Comparison of ENCODE assay signal across 29 cellular contexts in genomic region chr5:92868442-92868841, GRCh38.
"Had no signal": no experiment of that assay in that cellular context is flagged by ENCODE, and none has a peak within 500 bp of the region (broad histone marks: within the 10 kb centered on the region; RNA-seq: fewer than 3 reads in every experiment).

No MANE protein-coding gene starts in this region.

- H3K27me3 Mint-ChIP-seq: dendritic cell treated with granulocyte-macrophage colony-stimulating factor and Interleukin-4, amounts not matched to agents 40 ng/mL and 50 ng/mL, for 4 days; effector memory CD8-positive, alpha-beta T cell had no signal

- H3K4me1 Mint-ChIP-seq: endodermal cell had no signal

- H3K27ac Mint-ChIP-seq: dendritic cell treated with granulocyte-macrophage colony-stimulating factor and Interleukin-4, amounts not matched to agents 40 ng/mL and 50 ng/mL, for 4 days; effector memory CD8-positive, alpha-beta T cell; endodermal cell had no signal

- H3K27ac ChIP-seq: colonic mucosa, coronary artery, epithelial cell of prostate, esophagus muscularis mucosa, esophagus squamous epithelium, foreskin keratinocyte, gastrocnemius medialis, gastroesophageal sphincter, heart left ventricle, heart right ventricle, hepatocyte had no signal

- H3K4me3 ChIP-seq: colonic mucosa, coronary artery, dorsolateral prefrontal cortex, esophagus muscularis mucosa, esophagus squamous epithelium, gastrocnemius medialis, gastroesophageal sphincter, heart left ventricle, heart right ventricle, hepatocyte had no signal

- H3K36me3 ChIP-seq: colonic mucosa, esophagus muscularis mucosa, esophagus squamous epithelium, gastrocnemius medialis, gastroesophageal sphincter, heart left ventricle, heart right ventricle had no signal

- H3K27me3 ChIP-seq: colonic mucosa, dorsolateral prefrontal cortex, esophagus muscularis mucosa, esophagus squamous epithelium, foreskin keratinocyte, gastrocnemius medialis, gastroesophageal sphincter, heart left ventricle, heart right ventricle, hepatocyte had no signal

- H3K9me3 Mint-ChIP-seq: effector memory CD8-positive, alpha-beta T cell had no signal

- H3K4me3 Mint-ChIP-seq: dendritic cell treated with granulocyte-macrophage colony-stimulating factor and Interleukin-4, amounts not matched to agents 40 ng/mL and 50 ng/mL, for 4 days; effector memory CD8-positive, alpha-beta T cell; endodermal cell had no signal

- H3K9me3 ChIP-seq: colonic mucosa, esophagus squamous epithelium, gastrocnemius medialis had no signal

- DNase-seq: colonic mucosa; cortex of kidney; dermis blood vessel endothelial cell; dorsolateral prefrontal cortex; effector CD4-positive, alpha-beta T cell; effector CD8-positive, alpha-beta T cell; effector memory CD4-positive, alpha-beta T cell; effector memory CD8-positive, alpha-beta T cell; endodermal cell; erythroblast; esophagus squamous epithelium; foreskin fibroblast; foreskin keratinocyte; foreskin melanocyte; gastrocnemius medialis; glutamatergic neuron; head of caudate nucleus; heart left ventricle; heart right ventricle had no signal

- H3K4me2 ChIP-seq: hepatocyte had no signal

- ATAC-seq: effector memory CD8-positive, alpha-beta T cell; esophagus mucosa; foreskin keratinocyte; gastrocnemius medialis; gastroesophageal sphincter; heart left ventricle; heart right ventricle had no signal

- FAIRE-seq: endometrium, endothelial cell of umbilical vein, frontal cortex had no signal

- H3K4me1 ChIP-seq: colonic mucosa, esophagus muscularis mucosa, esophagus squamous epithelium, foreskin keratinocyte, gastrocnemius medialis, gastroesophageal sphincter, heart left ventricle, heart right ventricle had no signal
